ENCODE assay signal across 7 cellular contexts in genomic region chr10:22713853-22714523, GRCh38. TPM values are rescaled to one million over a fixed set of nuclear protein-coding genes. Genes with fewer than 3 reads are reported as not detected.
DNase-seq lines count a peak whose midpoint lies in the region; ATAC-seq, FAIRE-seq and TF ChIP-seq lines count a peak whose summit lies in the region.

No MANE protein-coding gene starts in this region.

- H3K4me3 Mint-ChIP-seq in activated naive CD8-positive, alpha-beta T cell treated with anti-CD3 and anti-CD28 coated beads, Interleukin-2, amount 10 ng/mL, durations not matched to agents 7 days and 5 days, result peak overlapping the region; percentile 74

- FAIRE-seq in small intestine (lab: Jason Lieb, UNC), result no peak

- H3K4me1 ChIP-seq in Panc1 (ENCODE audit: control insufficient read depth, insufficient read depth, low read length) (peaks cover 12% of the 10 kb centered on the region), iPS DF 6.9 (ENCODE audit: control insufficient read depth, insufficient read depth, low read length) (0 out of 2 replicates have a peak, but pooled peaks cover 3% of the 10 kb centered on the region), small intestine (ENCODE audit: control insufficient read depth in 2 of 2, insufficient read depth in 1 of 2, low read depth in 1 of 2, low read length in 1 of 2) (peaks cover 0 to 5% of the 10 kb centered on the region in 2 donors)

- intact Hi-C loops in Panc1 (cut with micrococcal nuclease; ENCODE audit: unreplicated experiment), result no loop called here

- peaks cover 32% of the 10 kb centered on the region for H3K4me1 Mint-ChIP-seq in activated naive CD8-positive, alpha-beta T cell treated with anti-CD3 and anti-CD28 coated beads, Interleukin-2, amount 10 ng/mL, durations not matched to agents 7 days and 5 days

- peak overlapping the region; percentile 76 to 83 for H3K4me3 ChIP-seq in Panc1 (ENCODE audit: low read depth in 2 of 2, low read length in 2 of 2)
- H3K4me3 ChIP-seq in iPS DF 6.9 (ENCODE audit: low read length), result peak overlapping the region; percentile 76
- peak overlapping the region; percentile 88 to 95 for H3K4me3 ChIP-seq in small intestine (ENCODE audit: low read depth in 1 of 2, low read length in 2 of 2)

- in situ Hi-C loops in Panc1 (cut with HindIII; ENCODE audit: low pct_unique_long_range_greater_than_20kb, low sequenced_read_pairs) (no loop called here), GM13977 (cut with MboI; ENCODE audit: low pct_unique_long_range_greater_than_20kb, low sequenced_read_pairs, unreplicated experiment) (no loop called here)

- no peaks in the 10 kb centered on the region for H3K9me3 Mint-ChIP-seq in activated naive CD8-positive, alpha-beta T cell treated with anti-CD3 and anti-CD28 coated beads, Interleukin-2, amount 10 ng/mL, durations not matched to agents 7 days and 5 days

- no TSS peak for BruUV-seq in Panc1 (replicated peaks; lab: Mats Ljungman, UMichigan)

- no peak for TF ChIP-seq CTCF in Panc1 (IDR thresholded peaks at IDR 0.05)
- no peak for TF ChIP-seq CTCF in GM13977 (IDR thresholded peaks at IDR 0.05; ENCODE audit: extremely low read depth, insufficient read depth, missing control alignments)

- ATAC-seq in GM18909 (IDR thresholded peaks at IDR 0.05; ENCODE audit: poor library complexity, unreplicated experiment) (peak; percentile 29), HG02981 (IDR thresholded peaks at IDR 0.05; ENCODE audit: unreplicated experiment) (peak; percentile 17), Panc1 (peak; percentile 45)
- ATAC-seq in activated naive CD8-positive, alpha-beta T cell treated with anti-CD3 and anti-CD28 coated beads, Interleukin-2, amount 10 ng/mL, durations not matched to agents 7 days and 5 days (ENCODE audit: low read depth), result peak; percentile 24

- H3K36me3 Mint-ChIP-seq in activated naive CD8-positive, alpha-beta T cell treated with anti-CD3 and anti-CD28 coated beads, Interleukin-2, amount 10 ng/mL, durations not matched to agents 7 days and 5 days, result peaks cover 18% of the 10 kb centered on the region

- H3K27ac ChIP-seq in Panc1 (ENCODE audit: low read length), result peak overlapping the region; percentile 54; the same call in 1 of the 2 replicates
- no peak overlapping the region for H3K27ac ChIP-seq in iPS DF 6.9 (ENCODE audit: low read length)
- H3K27ac ChIP-seq in small intestine (ENCODE audit: low read depth in 1 of 2, low read length in 1 of 2), result peak overlapping the region; percentile 75 to 97

- H3K27me3 Mint-ChIP-seq in activated naive CD8-positive, alpha-beta T cell treated with anti-CD3 and anti-CD28 coated beads, Interleukin-2, amount 10 ng/mL, durations not matched to agents 7 days and 5 days, result no peaks in the 10 kb centered on the region

- CTCF ChIA-PET in Panc1 (lab: Charles Lee), result no interaction called here

- no CpG with 5 or more reads among the region's 75 CpGs for WGBS in iPS DF 6.9 (ENCODE audit: insufficient coverage, insufficient read length)
- WGBS in small intestine, 3 donors, result 0 to 1% (median 1%) methylated on average over 47 to 75 of the region's 75 CpGs

- no peaks in the 10 kb centered on the region for H3K27me3 ChIP-seq in Panc1 (ENCODE audit: control insufficient read depth, insufficient read depth, low read length)
- H3K27me3 ChIP-seq in iPS DF 6.9 (ENCODE audit: control insufficient read depth, insufficient read depth, low read length), result no peaks in the 10 kb centered on the region; the same call in 1 of the 2 replicates
- H3K27me3 ChIP-seq in small intestine (ENCODE audit: control insufficient read depth in 2 of 2, insufficient read depth in 2 of 2, low read length in 2 of 2), result no peaks in the 10 kb centered on the region

- H3K36me3 ChIP-seq in Panc1 (ENCODE audit: control insufficient read depth, insufficient read depth, low read length) (no peaks in the 10 kb centered on the region), iPS DF 6.9 (ENCODE audit: control insufficient read depth, insufficient read depth, low read length) (no peaks in the 10 kb centered on the region), small intestine (ENCODE audit: control insufficient read depth in 2 of 2, insufficient read depth in 2 of 2, low read length in 2 of 2) (no peaks in the 10 kb centered on the region)

- H3K27ac Mint-ChIP-seq in activated naive CD8-positive, alpha-beta T cell treated with anti-CD3 and anti-CD28 coated beads, Interleukin-2, amount 10 ng/mL, durations not matched to agents 7 days and 5 days, result peak overlapping the region; percentile 47

- DNase-seq in Panc1 (ENCODE audit: low read depth, low spot score) (no peak), iPS DF 6.9 (ENCODE audit: low read depth, low spot score) (no peak), small intestine (no peak), GM13977 (ENCODE audit: low spot score) (no peak)
- no peak for DNase-seq in activated naive CD8-positive, alpha-beta T cell treated with anti-CD3 and anti-CD28 coated beads, Interleukin-2, amount 10 ng/mL, durations not matched to agents 7 days and 5 days

- POLR2A ChIA-PET in Panc1 (lab: Charles Lee), result no interaction called here
- POLR2A ChIA-PET in activated naive CD8-positive, alpha-beta T cell treated with anti-CD3 and anti-CD28 coated beads, Interleukin-2, amount 10 ng/mL, durations not matched to agents 7 days and 5 days (lab: Charles Lee), result interaction anchor here (0.9 to 4.2 kb wide), 17 partner anchors 10 to 383 kb away, joined by 3 to 33 read pairs (median 4); no protein-coding TSS in a partner anchor

- H3K9me3 ChIP-seq in Panc1 (ENCODE audit: control insufficient read depth, insufficient read depth, low read depth, low read length), result no peaks in the 10 kb centered on the region
- no peaks in the 10 kb centered on the region for H3K9me3 ChIP-seq in iPS DF 6.9 (ENCODE audit: control insufficient read depth, insufficient read depth, low read length)
- H3K9me3 ChIP-seq in small intestine (ENCODE audit: control insufficient read depth, low read depth), result no peaks in the 10 kb centered on the region

RNA-seq across cellular contexts. Expression of gene PIP4K2A, which starts 0.4 kb away (rescaled TPM):
- 25.2 TPM for total RNA-seq in Panc1 (2021; ENCODE audit: unreplicated experiment)
- 16.8 TPM for polyA plus RNA-seq in Panc1 (2012; ENCODE audit: insufficient read length)
- total RNA-seq in activated naive CD8-positive, alpha-beta T cell treated with anti-CD3 and anti-CD28 coated beads, Interleukin-2, amount 10 ng/mL, durations not matched to agents 7 days and 5 days, result 100 to 1,000 TPM; 179 to 199 TPM
- polyA plus RNA-seq in small intestine, result 10 to 100 TPM in 1 of 3 donors, 1 to 10 TPM in 2; 4.5 to 11.3 (median 7.7) TPM
